Comparison of ENCODE assay signal across 19 cellular contexts in the genomic region with DNA sequence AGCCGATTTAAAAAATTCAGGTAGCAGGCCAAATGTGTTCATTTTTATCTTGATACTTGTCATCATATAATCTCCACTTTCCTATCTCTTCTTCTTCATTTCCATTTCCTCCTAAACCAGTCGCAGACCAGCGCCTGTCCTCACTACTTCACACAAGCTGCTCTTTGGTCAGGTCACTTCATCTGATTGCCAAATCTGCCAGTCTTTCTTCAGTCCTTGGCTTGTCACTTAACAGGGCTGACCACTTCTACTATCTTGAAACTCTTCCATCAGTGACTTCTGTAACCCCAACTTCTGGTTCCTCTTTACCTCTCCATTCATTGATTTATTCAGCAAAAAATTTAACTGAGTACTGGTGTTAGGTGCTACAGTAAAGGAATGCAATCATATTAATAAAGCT.
"Had no signal": no experiment of that assay in that cellular context is flagged by ENCODE, and none has a peak within 500 bp of the region (broad histone marks: within the 10 kb centered on the region; RNA-seq: fewer than 3 reads in every experiment).

No MANE protein-coding gene starts in this region.

- FAIRE-seq: endothelial cell of umbilical vein had no signal

- DNase-seq: activated CD4-positive, alpha-beta T cell treated with anti-CD3 and anti-CD28 coated beads, Interleukin-2, amount 10 ng/mL, durations not matched to agents 24 days and 14 days; activated CD4-positive, CD25-positive, alpha-beta regulatory T cell; activated CD8-positive, alpha-beta T cell treated with anti-CD3 and anti-CD28 coated beads for 36 hours; activated naive CD4-positive, alpha-beta T cell; activated naive CD8-positive, alpha-beta T cell treated with anti-CD3 and anti-CD28 coated beads for 36 hours; activated T-cell treated with anti-CD3 and anti-CD28 coated beads, Interleukin-2, amount 50 U/mL, for 1 hour; amniotic stem cell; effector CD8-positive, alpha-beta T cell; nephron progenitor cell; occipital lobe; stimulated activated CD4-positive, alpha-beta T cell treated with anti-CD3 and anti-CD28 coated beads, Interleukin-2, amount 100 ng/mL, for 24 hours; stimulated activated naive CD4-positive, alpha-beta T cell treated with Interleukin-2 at 50 U/mL for 16 hours; T-helper 9 cell; thyroid gland had no signal

- H3K4me3 ChIP-seq: lung, prostate gland, right atrium auricular region, thyroid gland had no signal

- H3K27me3 ChIP-seq: right atrium auricular region, thyroid gland had no signal

- H3K36me3 ChIP-seq: prostate gland, right atrium auricular region, thyroid gland had no signal

- ATAC-seq: activated CD8-positive, alpha-beta T cell treated with anti-CD3 and anti-CD28 coated beads for 36 hours; activated T-helper 17 cell treated with anti-CD3 and anti-CD28 coated beads, Interleukin-2, amount 50 U/mL, for 72 hours had no signal

- H3K27ac ChIP-seq: prostate gland, right atrium auricular region, thyroid gland had no signal

- H3K9me3 ChIP-seq: prostate gland, right atrium auricular region, thyroid gland had no signal

- H3K4me1 ChIP-seq: prostate gland, right atrium auricular region, thyroid gland had no signal
